Comparison of ENCODE assay signal across 30 cellular contexts in the genomic region with DNA sequence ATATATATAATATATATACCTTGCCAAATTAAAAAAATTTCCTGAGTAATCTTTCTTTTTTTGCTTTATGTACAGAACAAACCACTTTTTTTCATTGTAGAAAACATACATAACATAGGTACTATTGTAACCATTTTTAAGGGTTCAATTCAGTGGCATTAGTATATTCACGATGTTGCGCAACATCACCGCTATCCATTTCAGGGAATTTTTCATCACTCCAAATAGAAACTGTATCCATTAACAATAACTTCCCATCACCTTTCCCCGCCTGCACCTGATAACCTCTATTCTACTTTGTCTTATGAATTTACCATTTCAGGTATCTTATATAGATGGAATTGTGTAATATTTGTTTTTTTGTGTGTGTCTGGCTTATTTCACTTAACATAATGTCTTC.
"Had no signal": no experiment of that assay in that cellular context is flagged by ENCODE, and none has a peak within 500 bp of the region (broad histone marks: within the 10 kb centered on the region; RNA-seq: fewer than 3 reads in every experiment).

No MANE protein-coding gene starts in this region.

- H3K36me3 ChIP-seq: brain microvascular endothelial cell, breast epithelium had no signal

- H3K27me3 ChIP-seq: body of pancreas, brain microvascular endothelial cell, breast epithelium had no signal

- H3K4me1 ChIP-seq: body of pancreas, breast epithelium had no signal

- DNase-seq: activated B cell treated with CpG ODN at 0.5 μM for 24 hours; activated CD4-positive, alpha-beta memory T cell treated with anti-CD3 and anti-CD28 coated beads for 36 hours; activated CD4-positive, alpha-beta T cell treated with anti-CD3 and anti-CD28 coated beads for 4 hours; activated CD4-positive, alpha-beta T cell treated with anti-CD3 and anti-CD28 coated beads, Interleukin-2, amount 10 ng/mL, durations not matched to agents 24 days and 14 days; activated CD4-positive, alpha-beta T cell treated with anti-CD3 and anti-CD28 coated beads, Interleukin-2, amount 50 U/mL, for 1 hour; activated CD4-positive, alpha-beta T cell treated with anti-CD3 and anti-CD28 coated beads, Interleukin-2, amount 50 U/mL, for 4 hours; activated CD4-positive, CD25-positive, alpha-beta regulatory T cell treated with anti-CD3 and anti-CD28 coated beads, Interleukin-2, amount 50 U/mL, for 72 hours; activated CD8-positive, alpha-beta memory T cell treated with anti-CD3 and anti-CD28 coated beads, Interleukin-2, amount 50 U/mL, for 4 hours; activated CD8-positive, alpha-beta T cell treated with anti-CD3 and anti-CD28 coated beads for 36 hours; activated gamma-delta T cell; activated naive CD4-positive, alpha-beta T cell treated with anti-CD3 and anti-CD28 coated beads, Interleukin-2, amount 10 ng/mL, durations not matched to agents 7 days and 5 days; activated naive CD4-positive, alpha-beta T cell treated with Interleukin-2 at 50 U/mL for 16 hours; activated naive CD8-positive, alpha-beta T cell treated with anti-CD3 and anti-CD28 coated beads, Interleukin-2, amount 10 ng/mL, durations not matched to agents 7 days and 5 days; activated naive CD8-positive, alpha-beta T cell treated with anti-CD3 and anti-CD28 coated beads, Interleukin-2, amount 50 U/mL, for 24 hours; activated T-cell treated with anti-CD3 and anti-CD28 coated beads for 4 hours; activated T-cell treated with anti-CD3 and anti-CD28 coated beads, Interleukin-2, amount 50 U/mL, for 1 hour; activated T-cell treated with anti-CD3 and anti-CD28 coated beads, Interleukin-2, amount 50 U/mL, for 4 hours; activated T-cell treated with anti-CD3 and anti-CD28 coated beads, Interleukin-2, amount 50 U/mL, for 72 hours; amygdala; anterior cingulate cortex; body of pancreas; brain microvascular endothelial cell; central memory CD4-positive, alpha-beta T cell; T-helper 2 cell; T-helper 9 cell had no signal

- FAIRE-seq: astrocyte, TTC549 had no signal

- H3K9me3 ChIP-seq: body of pancreas, breast epithelium had no signal

- H3K4me3 ChIP-seq: body of pancreas, breast epithelium had no signal

- H3K27ac ChIP-seq: body of pancreas, brain microvascular endothelial cell, breast epithelium, VCaP had no signal

- ATAC-seq: activated CD8-positive, alpha-beta T cell treated with anti-CD3 and anti-CD28 coated beads for 36 hours; activated naive CD8-positive, alpha-beta T cell treated with anti-CD3 and anti-CD28 coated beads, Interleukin-2, amount 50 U/mL, for 24 hours; activated T-cell treated with anti-CD3 and anti-CD28 coated beads, Interleukin-2, amount 50 U/mL, for 4 hours; activated T-cell treated with anti-CD3 and anti-CD28 coated beads, Interleukin-2, amount 50 U/mL, for 72 hours; activated T-helper 17 cell treated with anti-CD3 and anti-CD28 coated beads, Interleukin-2, amount 50 U/mL, for 72 hours; body of pancreas had no signal
